In genomic region chr19:29487432-29487831, GRCh38 we compare ENCODE assay signal across 1 cellular context.
TF ChIP-seq lines count a peak whose summit lies in the region.

No MANE protein-coding gene starts in this region.

TF ChIP-seq in HEK293T, 16 proteins besides CTCF, POLR2A, EP300 and RAD21 (continued from another document):
- TF ChIP-seq CTBP1 (IDR thresholded peaks at IDR 0.05; ENCODE audit: borderline replicate concordance) (no peak), FOXM1 (IDR thresholded peaks at IDR 0.05; ENCODE audit: borderline replicate concordance) (no peak), FOXA1 (IDR thresholded peaks at IDR 0.05) (no peak), L3MBTL2 (conservative IDR thresholded peaks at IDR 0.05) (no peak), ARNT (IDR thresholded peaks at IDR 0.05) (no peak), ZNF384 (IDR thresholded peaks at IDR 0.05) (no peak), LEF1 (IDR thresholded peaks at IDR 0.05; ENCODE audit: borderline replicate concordance) (no peak), NFRKB (IDR thresholded peaks at IDR 0.05) (no peak), FOXK2 (IDR thresholded peaks at IDR 0.05) (no peak), BHLHE40 (IDR thresholded peaks at IDR 0.05; ENCODE audit: borderline replicate concordance) (no peak), SP1 (IDR thresholded peaks at IDR 0.05) (no peak), ELF4 (IDR thresholded peaks at IDR 0.05) (no peak), SUZ12 (IDR thresholded peaks at IDR 0.05) (no peak), TARDBP (IDR thresholded peaks at IDR 0.05) (no peak)
